Comparison of ENCODE assay signal across 17 cellular contexts in the genomic region with DNA sequence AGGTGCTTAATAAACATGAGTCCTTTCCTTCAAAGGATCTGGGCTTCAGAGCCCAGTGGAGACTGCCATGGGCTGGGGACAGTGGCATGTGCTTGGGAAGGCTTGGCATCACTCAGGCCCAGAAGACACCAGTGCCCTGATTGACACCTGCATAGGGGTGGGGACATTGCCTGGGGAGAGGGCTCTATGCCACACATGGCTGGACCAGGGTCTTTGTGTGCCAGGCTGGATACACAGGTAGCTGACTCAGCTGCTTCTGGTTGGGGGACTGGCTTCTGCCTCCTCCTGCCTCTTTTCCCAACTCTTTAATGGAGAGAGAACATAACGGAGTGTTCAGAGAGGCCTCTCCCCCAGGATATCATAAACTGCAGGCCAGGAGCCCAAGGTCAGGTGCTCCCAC.
DNase-seq lines count a peak whose midpoint lies in the region; ATAC-seq and TF ChIP-seq lines count a peak whose summit lies in the region.
"Had no signal": no experiment of that assay in that cellular context is flagged by ENCODE, and none has a peak within 500 bp of the region (broad histone marks: within the 10 kb centered on the region; RNA-seq: fewer than 3 reads in every experiment).

No MANE protein-coding gene starts in this region.

- TF ChIP-seq POLR2A in spleen (IDR thresholded peaks at IDR 0.05) = no peak

- peaks cover 4 to 53% (median 28%) of the 10 kb centered on the region in 7 donors for H3K27me3 ChIP-seq in spleen (replicated peaks in 1 of 7)
- H3K27me3 ChIP-seq: BE2C had no signal

- H3K27ac ChIP-seq in spleen = no peak overlapping the region
- H3K27ac ChIP-seq: KMS-11 had no signal

- peaks cover 34% of the 10 kb centered on the region for H3K27me3 Mint-ChIP-seq in activated T-helper 1 cell treated with anti-CD3 and anti-CD28 coated beads, Interleukin-12 subunit alpha, Interleukin-12 subunit beta, Interleukin-2, Interleukin-4 antibody, amounts not matched to agents 30 ng/mL and 10 ng/mL and 1 ng/mL, durations not matched to agents 14 hours and 24 hours and 36 hours (ENCODE audit: insufficient read depth)
- H3K27me3 Mint-ChIP-seq in mesothelial cell of epicardium (ENCODE audit: low read depth) (peaks cover 30% of the 10 kb centered on the region), Calu3 (ENCODE audit: unreplicated experiment) (no peaks in the 10 kb centered on the region)

- no peak overlapping the region for H3K4me3 ChIP-seq in spleen

- intact Hi-C loops in activated T-helper 1 cell treated with anti-CD3 and anti-CD28 coated beads, Interleukin-12 subunit alpha, Interleukin-12 subunit beta, Interleukin-2, Interleukin-4 antibody, amounts not matched to agents 30 ng/mL and 10 ng/mL and 1 ng/mL, durations not matched to agents 14 hours and 24 hours and 36 hours (cut with micrococcal nuclease) = no loop called here
- intact Hi-C loops in spleen (cut with DNase I; ENCODE audit: low total_unique reads) (no loop called here), Calu3 (cut with micrococcal nuclease; ENCODE audit: unreplicated experiment) (no loop called here)

- no peaks in the 10 kb centered on the region for H3K36me3 Mint-ChIP-seq in activated T-helper 1 cell treated with anti-CD3 and anti-CD28 coated beads, Interleukin-12 subunit alpha, Interleukin-12 subunit beta, Interleukin-2, Interleukin-4 antibody, amounts not matched to agents 30 ng/mL and 10 ng/mL and 1 ng/mL, durations not matched to agents 14 hours and 24 hours and 36 hours (ENCODE audit: low read depth)
- peaks cover 5% of the 10 kb centered on the region for H3K36me3 Mint-ChIP-seq in mesothelial cell of epicardium
- peaks cover 7% of the 10 kb centered on the region for H3K36me3 Mint-ChIP-seq in Calu3 (ENCODE audit: insufficient read depth, unreplicated experiment)

- H3K36me3 ChIP-seq in spleen = no peaks in the 10 kb centered on the region
- H3K36me3 ChIP-seq: BE2C had no signal

- H3K4me1 ChIP-seq in spleen = peaks cover 8 to 17% (median 14%) of the 10 kb centered on the region in 6 donors
- H3K4me1 ChIP-seq: BE2C had no signal

- H3K27ac Mint-ChIP-seq in activated T-helper 1 cell treated with anti-CD3 and anti-CD28 coated beads, Interleukin-12 subunit alpha, Interleukin-12 subunit beta, Interleukin-2, Interleukin-4 antibody, amounts not matched to agents 30 ng/mL and 10 ng/mL and 1 ng/mL, durations not matched to agents 14 hours and 24 hours and 36 hours = no peak overlapping the region
- H3K27ac Mint-ChIP-seq in mesothelial cell of epicardium = no peak overlapping the region
- no peak overlapping the region for H3K27ac Mint-ChIP-seq in Calu3 (ENCODE audit: unreplicated experiment)
- H3K27ac Mint-ChIP-seq: CD4-positive, alpha-beta T cell; HFFc6 had no signal

- CTCF ChIA-PET in Calu3 (lab: Charles Lee) = no interaction called here

- WGBS in spleen, 5 donors = 63 to 94% (median 92%) methylated on average over 1 of the region's 1 CpG

- no TSS peak for BruUV-seq in Calu3 (replicated peaks; lab: Mats Ljungman, UMichigan)

- DNase-seq in DMS 273 (lab: John Stamatoyannopoulos, UW; ENCODE audit: unreplicated experiment) (peak; percentile 24), DMS 273 treated with DMSO at 0.1 percent for 48 hours (lab: John Stamatoyannopoulos, UW) (no peak), mesothelial cell of epicardium (ENCODE audit: low spot score in 2 of 2, unreplicated experiment in 2 of 2) (no peak), spleen (peak; percentile 36), Calu3 (no peak), NCI-H774 (lab: John Stamatoyannopoulos, UW) (no peak)
- no peak for DNase-seq in activated T-helper 1 cell treated with anti-CD3 and anti-CD28 coated beads, Interleukin-12 subunit alpha, Interleukin-12 subunit beta, Interleukin-2, Interleukin-4 antibody, amounts not matched to agents 30 ng/mL and 10 ng/mL and 1 ng/mL, durations not matched to agents 14 hours and 24 hours and 36 hours (ENCODE audit: low spot score)
- DNase-seq: 8988T; BE2C; CD4-positive, alpha-beta T cell; HFFc6; MV-4-11; NCI-H1694 treated with DMSO at 0.1 percent for 48 hours; NCI-H2107; NCI-H2227 treated with DMSO at 0.1 percent for 48 hours had no signal

- peaks cover 14% of the 10 kb centered on the region for H3K4me1 Mint-ChIP-seq in activated T-helper 1 cell treated with anti-CD3 and anti-CD28 coated beads, Interleukin-12 subunit alpha, Interleukin-12 subunit beta, Interleukin-2, Interleukin-4 antibody, amounts not matched to agents 30 ng/mL and 10 ng/mL and 1 ng/mL, durations not matched to agents 14 hours and 24 hours and 36 hours (ENCODE audit: low read depth)
- H3K4me1 Mint-ChIP-seq in mesothelial cell of epicardium (peaks cover 17% of the 10 kb centered on the region), Calu3 (ENCODE audit: low read depth, unreplicated experiment) (peaks cover 9% of the 10 kb centered on the region)

- H3K9me3 Mint-ChIP-seq in activated T-helper 1 cell treated with anti-CD3 and anti-CD28 coated beads, Interleukin-12 subunit alpha, Interleukin-12 subunit beta, Interleukin-2, Interleukin-4 antibody, amounts not matched to agents 30 ng/mL and 10 ng/mL and 1 ng/mL, durations not matched to agents 14 hours and 24 hours and 36 hours = no peaks in the 10 kb centered on the region
- H3K9me3 Mint-ChIP-seq in mesothelial cell of epicardium = peaks cover 7% of the 10 kb centered on the region
- no peaks in the 10 kb centered on the region for H3K9me3 Mint-ChIP-seq in Calu3 (ENCODE audit: low read depth, unreplicated experiment)
- H3K9me3 Mint-ChIP-seq: CD4-positive, alpha-beta T cell; HFFc6 had no signal

- no peak for TF ChIP-seq CTCF in mesothelial cell of epicardium (IDR thresholded peaks at IDR 0.05; ENCODE audit: unreplicated experiment)
- no peak for TF ChIP-seq CTCF in spleen (IDR thresholded peaks at IDR 0.05 in 8 of 11, conservative IDR thresholded peaks at IDR 0.05 in 3 of 11)
- no peak for TF ChIP-seq CTCF in Calu3 (IDR thresholded peaks at IDR 0.05; ENCODE audit: unreplicated experiment)

- ATAC-seq in HG02973 (IDR thresholded peaks at IDR 0.05; ENCODE audit: unreplicated experiment) = no peak

- peak overlapping the region; percentile 22 for H3K4me3 Mint-ChIP-seq in activated T-helper 1 cell treated with anti-CD3 and anti-CD28 coated beads, Interleukin-12 subunit alpha, Interleukin-12 subunit beta, Interleukin-2, Interleukin-4 antibody, amounts not matched to agents 30 ng/mL and 10 ng/mL and 1 ng/mL, durations not matched to agents 14 hours and 24 hours and 36 hours
- H3K4me3 Mint-ChIP-seq in mesothelial cell of epicardium (peak overlapping the region; percentile 20), Calu3 (ENCODE audit: low read depth, unreplicated experiment) (no peak overlapping the region)
- H3K4me3 Mint-ChIP-seq: CD4-positive, alpha-beta T cell; HFFc6 had no signal

- H3K9me3 ChIP-seq in spleen = no peaks in the 10 kb centered on the region
- H3K9me3 ChIP-seq: BE2C had no signal

Comparison
In these comparisons a context has a peak if more than half of its experiments do, and no peak if none do; other contexts are left out.
1. DNase-seq: peak in DMS 273 (single experiment) and spleen (single experiment); none in DMS 273 treated with DMSO at 0.1 percent for 48 hours (single experiment), activated T-helper 1 cell treated with anti-CD3 and anti-CD28 coated beads, Interleukin-12 subunit alpha, Interleukin-12 subunit beta, Interleukin-2, Interleukin-4 antibody, amounts not matched to agents 30 ng/mL and 10 ng/mL and 1 ng/mL, durations not matched to agents 14 hours and 24 hours and 36 hours (single experiment), mesothelial cell of epicardium (0 of 2), Calu3 (single experiment) and NCI-H774 (single experiment).